In genomic region chr16:84115919-84116719, GRCh38 we compare ENCODE assay signal across 7 cellular contexts. TPM values are rescaled to one million over a fixed set of nuclear protein-coding genes. Genes with fewer than 3 reads are reported as not detected.
DNase-seq lines count a peak whose midpoint lies in the region; ATAC-seq and TF ChIP-seq lines count a peak whose summit lies in the region.

No MANE protein-coding gene starts in this region.

- H3K36me3 ChIP-seq in SU-DHL-6 (ENCODE audit: low read length) (no peaks in the 10 kb centered on the region), lower lobe of right lung (no peaks in the 10 kb centered on the region)

- no peaks in the 10 kb centered on the region for H3K9me2 ChIP-seq in SU-DHL-6 (replicated peaks; ENCODE audit: insufficient read depth, low read length)

- intact Hi-C loops in lower lobe of right lung (cut with DNase I): no loop called here

- peak overlapping the region; percentile 96 for H3K4me2 ChIP-seq in SU-DHL-6 (ENCODE audit: low read depth, low read length, poor library complexity, severe bottlenecking)

- DNase-seq in GM12865 (ENCODE audit: low read depth): peak; percentile 74
- peak; percentile 37 for DNase-seq in HPDE6-E6E7 (ENCODE audit: extremely low spot score)
- no peak for DNase-seq in coronary artery (ENCODE audit: low spot score)
- no peak for DNase-seq in lower lobe of right lung

- H3K4me3 ChIP-seq in GM12865 (ENCODE audit: low read depth, low read length): peak overlapping the region; percentile 89
- peak overlapping the region; percentile 99 for H3K4me3 ChIP-seq in SU-DHL-6 (ENCODE audit: insufficient read depth, low read length, poor library complexity, severe bottlenecking)
- H3K4me3 ChIP-seq in coronary artery: peak overlapping the region; percentile 89
- H3K4me3 ChIP-seq in lower lobe of right lung: peak overlapping the region; percentile 96

- H3F3A ChIP-seq in SU-DHL-6 (ENCODE audit: insufficient read depth): no peaks in the 10 kb centered on the region

- H3K9me3 Mint-ChIP-seq in stimulated activated naive CD8-positive, alpha-beta T cell treated with anti-CD3 and anti-CD28 coated beads, Interleukin-15, Interleukin-2, amounts not matched to agents 100 ng/mL and 50 ng/mL, for 24 hours: no peaks in the 10 kb centered on the region

- no peaks in the 10 kb centered on the region for H4K20me1 ChIP-seq in SU-DHL-6 (ENCODE audit: low read depth, low read length)

- H3K27ac Mint-ChIP-seq in stimulated activated naive CD8-positive, alpha-beta T cell treated with anti-CD3 and anti-CD28 coated beads, Interleukin-15, Interleukin-2, amounts not matched to agents 100 ng/mL and 50 ng/mL, for 24 hours: peak overlapping the region; percentile 94

- peaks cover 54% of the 10 kb centered on the region for H3K79me2 ChIP-seq in SU-DHL-6 (ENCODE audit: insufficient read depth, low read length)

- peak; percentile 45 for TF ChIP-seq CTCF in GM12865 (IDR thresholded peaks at IDR 0.05; ENCODE audit: insufficient read depth, low read depth, low read length, missing control alignments)
- no peak for TF ChIP-seq CTCF in SU-DHL-6 (IDR thresholded peaks at IDR 0.05; ENCODE audit: insufficient read depth, low read length, poor library complexity, severe bottlenecking)
- no peak for TF ChIP-seq CTCF in coronary artery (IDR thresholded peaks at IDR 0.05)
- peak; percentile 36 for TF ChIP-seq CTCF in lower lobe of right lung (IDR thresholded peaks at IDR 0.05)

- peaks cover 31% of the 10 kb centered on the region for H3K4me1 ChIP-seq in lower lobe of right lung

- peaks cover 4% of the 10 kb centered on the region for H3K36me3 Mint-ChIP-seq in stimulated activated naive CD8-positive, alpha-beta T cell treated with anti-CD3 and anti-CD28 coated beads, Interleukin-15, Interleukin-2, amounts not matched to agents 100 ng/mL and 50 ng/mL, for 24 hours (ENCODE audit: low read depth)

- peaks cover 51% of the 10 kb centered on the region for H3K4me1 Mint-ChIP-seq in stimulated activated naive CD8-positive, alpha-beta T cell treated with anti-CD3 and anti-CD28 coated beads, Interleukin-15, Interleukin-2, amounts not matched to agents 100 ng/mL and 50 ng/mL, for 24 hours (ENCODE audit: low read depth)

- H3K4me3 Mint-ChIP-seq in stimulated activated naive CD8-positive, alpha-beta T cell treated with anti-CD3 and anti-CD28 coated beads, Interleukin-15, Interleukin-2, amounts not matched to agents 100 ng/mL and 50 ng/mL, for 24 hours: peak overlapping the region; percentile 95

- no peaks in the 10 kb centered on the region for H3K27me3 Mint-ChIP-seq in stimulated activated naive CD8-positive, alpha-beta T cell treated with anti-CD3 and anti-CD28 coated beads, Interleukin-15, Interleukin-2, amounts not matched to agents 100 ng/mL and 50 ng/mL, for 24 hours

- H2AFZ ChIP-seq in SU-DHL-6 (ENCODE audit: low read depth, low read length, severe bottlenecking): peak overlapping the region; percentile 60

- H3K9me3 ChIP-seq in SU-DHL-6 (ENCODE audit: insufficient read depth, low read length) (no peaks in the 10 kb centered on the region), lower lobe of right lung (no peaks in the 10 kb centered on the region)

- H3K27ac ChIP-seq in SU-DHL-6 (ENCODE audit: low read depth, low read length) (peak overlapping the region; percentile 68), coronary artery (peak overlapping the region; percentile 81 to 94), lower lobe of right lung (peak overlapping the region; percentile 95)

- H3K27me3 ChIP-seq in SU-DHL-6 (ENCODE audit: low read length): no peaks in the 10 kb centered on the region
- no peaks in the 10 kb centered on the region for H3K27me3 ChIP-seq in lower lobe of right lung (ENCODE audit: low read depth)

- peak overlapping the region; percentile 88 for H3K9ac ChIP-seq in SU-DHL-6 (ENCODE audit: low read length)

- peak; percentile 22 for ATAC-seq in GM21360 (IDR thresholded peaks at IDR 0.05; ENCODE audit: unreplicated experiment)
- peak; percentile 17 to 44 for ATAC-seq in lower lobe of right lung

RNA-seq across cellular contexts. Expression of gene MBTPS1, which starts 0.6 kb away (rescaled TPM):
- total RNA-seq in lower lobe of right lung: 94.7 TPM

RNA-seq across cellular contexts. Expression of gene HSDL1, which starts 28.9 kb away (rescaled TPM):
- 22.5 TPM for total RNA-seq in lower lobe of right lung

RNA-seq across cellular contexts. Expression of gene DNAAF1, which starts 29.0 kb away (rescaled TPM):
- 18.8 TPM for total RNA-seq in lower lobe of right lung

Comparison
In these comparisons a context has a peak if more than half of its experiments do, and no peak if none do; other contexts are left out.
1. DNase-seq: peak in GM12865 (single experiment) and HPDE6-E6E7 (single experiment); none in coronary artery (single experiment) and lower lobe of right lung (single experiment).
2. CTCF ChIP-seq: peak in GM12865 (single experiment) and lower lobe of right lung (single experiment); none in SU-DHL-6 (single experiment) and coronary artery (single experiment).
3. Peak in every context shown above with its lines, with median percentiles within 50 percentile points of each other: H3K4me3 ChIP-seq and H3K27ac ChIP-seq.